ENCODE assay signal across 24 cellular contexts in the genomic region with DNA sequence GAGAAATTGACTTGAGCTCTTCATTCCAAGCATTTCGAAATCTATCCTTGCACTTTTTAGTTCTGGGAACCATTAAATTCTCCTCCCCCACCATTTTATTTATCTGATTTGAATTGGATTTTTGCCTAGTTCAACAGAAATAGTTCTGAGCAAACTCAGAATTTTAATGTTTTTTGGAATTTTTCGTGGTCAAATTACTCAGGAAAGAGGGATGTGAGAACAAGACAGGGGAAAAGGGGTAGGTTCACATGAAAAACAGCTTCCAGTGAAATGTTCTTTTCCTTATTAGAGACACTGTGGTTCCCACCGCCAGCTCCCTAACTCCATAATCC. TPM values are rescaled to one million over a fixed set of nuclear protein-coding genes. Genes with fewer than 3 reads are reported as not detected.
DNase-seq lines count a peak whose midpoint lies in the region; ATAC-seq and TF ChIP-seq lines count a peak whose summit lies in the region.
"Had no signal": no experiment of that assay in that cellular context is flagged by ENCODE, and none has a peak within 500 bp of the region (broad histone marks: within the 10 kb centered on the region; RNA-seq: fewer than 3 reads in every experiment).

No MANE protein-coding gene starts in this region.

- no peak overlapping the region for H4K91ac ChIP-seq in IMR-90 (ENCODE audit: insufficient read depth, low read depth, low read length)
- no peak overlapping the region for H4K91ac ChIP-seq in trophoblast cell (ENCODE audit: low read depth, low read length)

- H3K79me2 ChIP-seq in trophoblast cell (ENCODE audit: control insufficient read depth, insufficient read depth, low read length, poor library complexity): no peaks in the 10 kb centered on the region

- no peak for TF ChIP-seq CTCF in IMR-90 (conservative IDR thresholded peaks at IDR 0.05; ENCODE audit: low read depth, low read length)
- no peak for TF ChIP-seq CTCF in fibroblast of villous mesenchyme (IDR thresholded peaks at IDR 0.05; ENCODE audit: insufficient read depth, low read depth, low read length)
- TF ChIP-seq CTCF in WTC11 (IDR thresholded peaks at IDR 0.05): no peak

- no peak overlapping the region; the same call in 1 of the 2 replicates for H4K5ac ChIP-seq in IMR-90 (ENCODE audit: low read depth, low read length)

- H3K4me3 Mint-ChIP-seq in WTC11: no peak overlapping the region
- H3K4me3 Mint-ChIP-seq: activated CD4-positive, alpha-beta memory T cell treated with anti-CD3 and anti-CD28 coated beads for 36 hours; CD8-positive, alpha-beta T cell; type B pancreatic cell had no signal

- no peak overlapping the region for H3K4me2 ChIP-seq in IMR-90 (ENCODE audit: low read depth, low read length)
- H3K4me2 ChIP-seq in trophoblast cell (ENCODE audit: low read length): no peak overlapping the region

- TF ChIP-seq POLR2A in IMR-90 (IDR thresholded peaks at IDR 0.05; ENCODE audit: low read depth, low read length): no peak

- H3K9me1 ChIP-seq in IMR-90 (ENCODE audit: insufficient read depth, low read length): no peaks in the 10 kb centered on the region

- no peaks in the 10 kb centered on the region for H3K36me3 Mint-ChIP-seq in WTC11
- H3K36me3 Mint-ChIP-seq: activated CD4-positive, alpha-beta memory T cell treated with anti-CD3 and anti-CD28 coated beads for 36 hours; CD8-positive, alpha-beta T cell; type B pancreatic cell had no signal

- H3K9ac ChIP-seq in IMR-90 (ENCODE audit: low read depth, low read length) (no peak overlapping the region), trophoblast cell (ENCODE audit: low read length) (no peak overlapping the region)

- H3K9me3 Mint-ChIP-seq in WTC11: no peaks in the 10 kb centered on the region
- H3K9me3 Mint-ChIP-seq: activated CD4-positive, alpha-beta memory T cell treated with anti-CD3 and anti-CD28 coated beads for 36 hours; CD8-positive, alpha-beta T cell; type B pancreatic cell had no signal

- no peak overlapping the region for H2AK5ac ChIP-seq in IMR-90 (ENCODE audit: low read depth, low read length)
- H2AK5ac ChIP-seq in trophoblast cell (ENCODE audit: low read length): no peak overlapping the region

- no peak overlapping the region for H2AK9ac ChIP-seq in IMR-90 (replicated peaks; ENCODE audit: low read depth, low read length, poor library complexity)

- H3K79me1 ChIP-seq in IMR-90 (ENCODE audit: low read depth in 1 of 2, low read length in 2 of 2): peaks cover 3% of the 10 kb centered on the region in 2 experiments; a peak in 1 of 4 replicates
- H3K79me1 ChIP-seq in trophoblast cell (ENCODE audit: low read length): peaks cover 4% of the 10 kb centered on the region

- H2BK120ac ChIP-seq in IMR-90 (ENCODE audit: low read depth, low read length) (no peak overlapping the region), trophoblast cell (ENCODE audit: insufficient read depth, low read length, poor library complexity) (peak overlapping the region; percentile 5)

- BruUV-seq in IMR-90 (replicated peaks; lab: Mats Ljungman, UMichigan): no TSS peak

- no peak overlapping the region for H2BK20ac ChIP-seq in IMR-90 (ENCODE audit: low read depth, low read length)

- H3K14ac ChIP-seq in IMR-90 (replicated peaks; ENCODE audit: low read depth, low read length) (no peak overlapping the region), trophoblast cell (ENCODE audit: low read length) (no peak overlapping the region)

- CTCF ChIA-PET in IMR-90 (lab: Yijun Ruan, JAX): interaction anchor here (1.3 to 1.4 kb wide), 2 partner anchors 11 to 21 kb away, joined by 3 read pairs; no protein-coding TSS in a partner anchor
- CTCF ChIA-PET in WTC11 (lab: Charles Lee): interaction anchor here (2.1 kb wide), 1 partner anchor 43 kb away, joined by 6 read pairs; no protein-coding TSS in a partner anchor

- peaks cover 41% of the 10 kb centered on the region for H3K4me1 Mint-ChIP-seq in WTC11

- in situ Hi-C loops in IMR-90 (cut with MboI; ENCODE audit: low sequenced_read_pairs): loop anchor here (25.0 kb wide), 1 partner anchor 367 kb away; no protein-coding TSS in a partner anchor

- peaks cover 13% of the 10 kb centered on the region for H3K27me3 Mint-ChIP-seq in WTC11 (ENCODE audit: low read depth)

- POLR2A ChIA-PET in IMR-90 (lab: Charles Lee; ENCODE audit: unreplicated experiment): no interaction called here
- POLR2A ChIA-PET in WTC11 (lab: Charles Lee): no interaction called here

- H2BK15ac ChIP-seq in IMR-90 (ENCODE audit: low read depth, low read length): no peak overlapping the region

- DNase-seq in AG08395 (ENCODE audit: low spot score): peak; percentile 67
- DNase-seq in IMR-90: peak; percentile 18
- DNase-seq in fibroblast of villous mesenchyme (ENCODE audit: low read depth): peak; percentile 44
- no peak for DNase-seq in trophoblast cell
- no peak for DNase-seq in WTC11 (ENCODE audit: low spot score)
- no peak for DNase-seq in NCI-H1930 (lab: John Stamatoyannopoulos, UW)
- no peak for DNase-seq in CD1c-positive myeloid dendritic cell (ENCODE audit: extremely low spot score)
- no peak for DNase-seq in stimulated activated naive CD4-positive, alpha-beta T cell treated with Interleukin-2 at 50 U/mL for 16 hours (lab: John Stamatoyannopoulos, UW)
- DNase-seq: activated CD4-positive, alpha-beta memory T cell treated with anti-CD3 and anti-CD28 coated beads for 36 hours; activated naive CD4-positive, alpha-beta T cell; activated T-cell treated with anti-CD3 and anti-CD28 coated beads, Interleukin-2, amount 50 U/mL, for 1 hour; CD8-positive, alpha-beta T cell; DMS79 treated with DMSO at 0.1 percent for 48 hours; KG1; left colon; NCI-H1694 treated with DMSO at 0.1 percent for 48 hours; NCI-H345; stimulated activated naive CD4-positive, alpha-beta T cell; T-helper 2 cell had no signal

- H2AFZ ChIP-seq in IMR-90 (replicated peaks; ENCODE audit: low read length, poor library complexity): no peak overlapping the region
- no peak overlapping the region for H2AFZ ChIP-seq in trophoblast cell (ENCODE audit: insufficient read depth, low read length, poor library complexity)

- H3K27me3 ChIP-seq in IMR-90 (ENCODE audit: control insufficient read depth, insufficient read depth, low read length) (peaks cover 1% of the 10 kb centered on the region; the same call in 1 of the 2 replicates), trophoblast cell (ENCODE audit: insufficient read depth, low read length) (no peaks in the 10 kb centered on the region)
- H3K27me3 ChIP-seq: ascending aorta, SJSA1 had no signal

- H3K9me3 ChIP-seq in IMR-90 (ENCODE audit: control insufficient read depth, insufficient read depth, low read length) (no peaks in the 10 kb centered on the region), trophoblast cell (ENCODE audit: insufficient read depth, low read depth, low read length) (no peaks in the 10 kb centered on the region)
- H3K9me3 ChIP-seq: ascending aorta, gastroesophageal sphincter, neutrophil, SJSA1 had no signal

- H4K20me1 ChIP-seq in IMR-90 (ENCODE audit: insufficient read depth, low read length): no peaks in the 10 kb centered on the region

- no peak overlapping the region for H3K23ac ChIP-seq in IMR-90 (ENCODE audit: low read depth, low read length)
- H3K23ac ChIP-seq in trophoblast cell (ENCODE audit: low read length): no peak overlapping the region

- TF ChIP-seq RAD21 in IMR-90 (IDR thresholded peaks at IDR 0.05; ENCODE audit: low read length): no peak

- intact Hi-C loops in IMR-90 (cut with micrococcal nuclease): no loop called here

- H3K4ac ChIP-seq in IMR-90 (ENCODE audit: low read depth, low read length) (no peak overlapping the region), trophoblast cell (ENCODE audit: low read depth, low read length) (no peak overlapping the region)

- H3K4me1 ChIP-seq in IMR-90 (ENCODE audit: control insufficient read depth, insufficient read depth, low read length): peaks cover 6% of the 10 kb centered on the region
- peaks cover 0 to 11% of the 10 kb centered on the region in 2 experiments for H3K4me1 ChIP-seq in trophoblast cell (ENCODE audit: control insufficient read depth in 1 of 2, insufficient read depth in 2 of 2, low read length in 2 of 2)
- H3K4me1 ChIP-seq: ascending aorta, SJSA1 had no signal

- H2BK12ac ChIP-seq in trophoblast cell (ENCODE audit: low read length): no peak overlapping the region

- no CpG with 5 or more reads among the region's 3 CpGs for WGBS in IMR-90 (ENCODE audit: extremely low coverage in 2 of 2, insufficient read length in 1 of 2), 2 experiments
- WGBS in trophoblast cell (ENCODE audit: extremely low coverage, insufficient coverage, insufficient read length): no CpG with 5 or more reads among the region's 3 CpGs

- H4K12ac ChIP-seq in trophoblast cell (ENCODE audit: low read depth, low read length): no peak overlapping the region

- no peak overlapping the region for H2BK5ac ChIP-seq in IMR-90 (ENCODE audit: low read depth, low read length, poor library complexity, severe bottlenecking)
- no peak overlapping the region for H2BK5ac ChIP-seq in trophoblast cell (ENCODE audit: low read depth, low read length, poor library complexity)

- H3K18ac ChIP-seq in IMR-90 (ENCODE audit: low read depth, low read length) (peak overlapping the region; percentile 23; the same call in 1 of the 2 replicates), trophoblast cell (ENCODE audit: low read length) (no peak overlapping the region)

- H3K36me3 ChIP-seq in IMR-90 (ENCODE audit: control insufficient read depth, insufficient read depth, low read length) (no peaks in the 10 kb centered on the region), trophoblast cell (ENCODE audit: control insufficient read depth in 1 of 2, insufficient read depth in 2 of 2, low read length in 2 of 2) (no peaks in the 10 kb centered on the region)
- H3K36me3 ChIP-seq: ascending aorta, gastroesophageal sphincter, neutrophil, SJSA1 had no signal

- H3K4me3 ChIP-seq in IMR-90 (ENCODE audit: insufficient read depth, low read depth, low read length): no peak overlapping the region
- H3K4me3 ChIP-seq in fibroblast of villous mesenchyme (ENCODE audit: low read depth, low read length): no peak overlapping the region
- no peak overlapping the region for H3K4me3 ChIP-seq in trophoblast cell (ENCODE audit: low read depth, low read length)
- H3K4me3 ChIP-seq: ascending aorta, gastroesophageal sphincter, SJSA1 had no signal

- H3K56ac ChIP-seq in IMR-90 (ENCODE audit: extremely low read depth, insufficient read depth, low read length): no peak overlapping the region

- H3K27ac ChIP-seq in IMR-90 (ENCODE audit: insufficient read depth, low read length) (peak overlapping the region; percentile 52; the same call in 1 of the 2 replicates), trophoblast cell (ENCODE audit: low read depth, low read length) (no peak overlapping the region)
- H3K27ac ChIP-seq: ascending aorta, gastroesophageal sphincter, neutrophil, SJSA1 had no signal

- no peak overlapping the region for H3K27ac Mint-ChIP-seq in WTC11
- H3K27ac Mint-ChIP-seq: activated CD4-positive, alpha-beta memory T cell treated with anti-CD3 and anti-CD28 coated beads for 36 hours; CD8-positive, alpha-beta T cell; type B pancreatic cell had no signal

- H4K8ac ChIP-seq in IMR-90 (ENCODE audit: low read depth in 2 of 2, low read length in 2 of 2): no peak overlapping the region
- H4K8ac ChIP-seq in trophoblast cell (ENCODE audit: low read depth, low read length): no peak overlapping the region

- dilution Hi-C loops in IMR-90 (cut with HindIII; ENCODE audit: low sequenced_read_pairs, unreplicated experiment): no loop called here

- ATAC-seq in IMR-90 (ENCODE audit: low read depth): no peak
- no peak for ATAC-seq in WTC11
- ATAC-seq: CD8-positive, alpha-beta T cell; gastroesophageal sphincter; left colon had no signal

RNA-seq across cellular contexts. Expression of gene ZNF697, which starts 5.7 kb away (rescaled TPM):
- total RNA-seq in IMR-90 (2012; rRNA removed): 10.2 and 14.4 TPM in 2 replicates
- polyA plus RNA-seq in IMR-90 (2012; rRNA removed): 5.7 and 6.2 TPM in 2 replicates
- polyA plus RNA-seq in IMR-90 (2012; cell fraction: cytosol; rRNA removed): 1.9 and 2.6 TPM in 2 replicates
- polyA plus RNA-seq in IMR-90 (2012; cell fraction: nucleus; rRNA removed; ENCODE audit: low replicate concordance): 6.9 and 8.3 TPM in 2 replicates
- total RNA-seq in fibroblast of villous mesenchyme: 13.2 and 14.2 TPM in 2 replicates
- polyA plus RNA-seq in trophoblast cell (2013): 14.6 and 15.5 TPM in 2 replicates
- total RNA-seq in WTC11 (2021): 13.9 to 18.0 TPM (median 14.2 TPM) in 3 replicates
- total RNA-seq: CD8-positive, alpha-beta T cell had no signal

RNA-seq across cellular contexts. Expression of gene PHGDH, which starts 57.9 kb away (rescaled TPM):
- total RNA-seq in IMR-90 (2012; rRNA removed): 162 and 331 TPM in 2 replicates
- polyA plus RNA-seq in IMR-90 (2012; rRNA removed): 69.1 and 87.9 TPM in 2 replicates
- polyA plus RNA-seq in IMR-90 (2012; cell fraction: cytosol; rRNA removed): 73.9 and 110 TPM in 2 replicates
- 85.5 and 118 TPM in 2 replicates for polyA plus RNA-seq in IMR-90 (2012; cell fraction: nucleus; rRNA removed; ENCODE audit: low replicate concordance)
- 80.7 and 184 TPM in 2 replicates for total RNA-seq in fibroblast of villous mesenchyme
- polyA plus RNA-seq in trophoblast cell (2013): 111 and 114 TPM in 2 replicates
- total RNA-seq in WTC11 (2021): 592 to 630 TPM (median 618 TPM) in 3 replicates

Comparison
In these comparisons a context has a peak if more than half of its experiments do, and no peak if none do; other contexts are left out.
1. DNase-seq: peak in AG08395 (single experiment), IMR-90 (single experiment) and fibroblast of villous mesenchyme (single experiment); none in trophoblast cell (0 of 2), WTC11 (single experiment), NCI-H1930 (0 of 2), CD1c-positive myeloid dendritic cell (single experiment) and stimulated activated naive CD4-positive, alpha-beta T cell treated with Interleukin-2 at 50 U/mL for 16 hours (single experiment).